Comparison of ENCODE assay signal across 17 cellular contexts in the genomic region with DNA sequence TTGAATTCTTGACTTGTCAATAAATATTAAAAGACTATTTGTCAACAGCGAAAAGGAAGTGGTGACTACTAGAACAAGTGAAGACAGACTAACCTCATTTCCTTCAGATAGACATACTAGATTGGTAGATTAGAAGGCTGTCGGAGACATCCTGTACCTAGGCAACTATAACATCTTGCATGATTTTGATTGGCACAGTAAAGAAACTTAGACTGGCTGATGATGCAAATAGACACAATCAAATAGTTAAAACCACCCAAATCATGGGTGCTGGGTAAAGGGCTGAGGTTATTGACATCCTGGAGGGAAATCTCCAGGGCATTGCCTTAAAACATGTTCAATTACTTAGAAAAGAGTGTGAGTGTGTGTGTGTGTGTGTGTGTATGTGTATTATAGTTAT.
DNase-seq lines count a peak whose midpoint lies in the region; ATAC-seq and TF ChIP-seq lines count a peak whose summit lies in the region.
"Had no signal": no experiment of that assay in that cellular context is flagged by ENCODE, and none has a peak within 500 bp of the region (broad histone marks: within the 10 kb centered on the region; RNA-seq: fewer than 3 reads in every experiment).

No MANE protein-coding gene starts in this region.

- peaks cover 16% of the 10 kb centered on the region for H3K36me3 Mint-ChIP-seq in activated naive CD4-positive, alpha-beta T cell treated with anti-CD3 and anti-CD28 coated beads, Interleukin-2, amount 10 ng/mL, durations not matched to agents 7 days and 5 days
- H3K36me3 Mint-ChIP-seq in T-cell: peaks cover 22% of the 10 kb centered on the region
- H3K36me3 Mint-ChIP-seq in effector memory CD8-positive, alpha-beta T cell (ENCODE audit: insufficient read depth): peaks cover 24% of the 10 kb centered on the region

- no peaks in the 10 kb centered on the region for H3K9me3 ChIP-seq in upper lobe of right lung
- no peaks in the 10 kb centered on the region for H3K9me3 ChIP-seq in gastroesophageal sphincter
- H3K9me3 ChIP-seq: esophagus squamous epithelium, ovary had no signal

- H3K27me3 Mint-ChIP-seq in activated naive CD4-positive, alpha-beta T cell treated with anti-CD3 and anti-CD28 coated beads, Interleukin-2, amount 10 ng/mL, durations not matched to agents 7 days and 5 days: no peaks in the 10 kb centered on the region
- H3K27me3 Mint-ChIP-seq in T-cell: no peaks in the 10 kb centered on the region
- no peaks in the 10 kb centered on the region for H3K27me3 Mint-ChIP-seq in effector memory CD8-positive, alpha-beta T cell

- POLR2A ChIA-PET in T-cell (lab: Charles Lee): interaction anchor here in 1 of 2 donors (0.5 to 1.0 kb wide), 6 partner anchors 20 to 134 kb away, joined by 3 to 9 read pairs (median 4); a partner anchor contains a TSS

- H3K27ac Mint-ChIP-seq in activated naive CD4-positive, alpha-beta T cell treated with anti-CD3 and anti-CD28 coated beads, Interleukin-2, amount 10 ng/mL, durations not matched to agents 7 days and 5 days: peak overlapping the region; percentile 79
- peak overlapping the region; percentile 85 to 89 for H3K27ac Mint-ChIP-seq in T-cell
- H3K27ac Mint-ChIP-seq in effector memory CD8-positive, alpha-beta T cell: peak overlapping the region; percentile 93 to 94

- intact Hi-C loops in upper lobe of right lung (cut with DNase I): no loop called here
- intact Hi-C loops in lower leg skin (cut with DNase I; ENCODE audit: low total_unique reads): no loop called here

- H3K27me3 ChIP-seq in upper lobe of right lung (no peaks in the 10 kb centered on the region), gastroesophageal sphincter (no peaks in the 10 kb centered on the region)
- H3K27me3 ChIP-seq: esophagus squamous epithelium, ovary had no signal

- no peak overlapping the region for H3K27ac ChIP-seq in upper lobe of right lung
- no peak overlapping the region for H3K27ac ChIP-seq in gastroesophageal sphincter
- H3K27ac ChIP-seq: ovary had no signal

- H3K4me1 Mint-ChIP-seq in activated naive CD4-positive, alpha-beta T cell treated with anti-CD3 and anti-CD28 coated beads, Interleukin-2, amount 10 ng/mL, durations not matched to agents 7 days and 5 days: peaks cover 45% of the 10 kb centered on the region
- H3K4me1 Mint-ChIP-seq in T-cell: peaks cover 23 to 52% (median 51%) of the 10 kb centered on the region in 3 donors
- H3K4me1 Mint-ChIP-seq in effector memory CD8-positive, alpha-beta T cell (ENCODE audit: low read depth in 2 of 2): peaks cover 40 to 43% of the 10 kb centered on the region in 2 donors

- CTCF ChIA-PET in activated naive CD4-positive, alpha-beta T cell treated with anti-CD3 and anti-CD28 coated beads, Interleukin-2, amount 10 ng/mL, durations not matched to agents 7 days and 5 days (lab: Charles Lee): no interaction called here
- CTCF ChIA-PET in T-cell (lab: Charles Lee): interaction anchor here in 1 of 2 donors (1.0 kb wide), 1 partner anchor 32 kb away, joined by 3 read pairs; no protein-coding TSS in a partner anchor

- TF ChIP-seq POLR2A in gastroesophageal sphincter (IDR thresholded peaks at IDR 0.05): no peak
- TF ChIP-seq POLR2A in lower leg skin (IDR thresholded peaks at IDR 0.05): no peak

- H3K4me1 ChIP-seq in upper lobe of right lung: peaks cover 6% of the 10 kb centered on the region
- peaks cover 26 to 38% (median 35%) of the 10 kb centered on the region in 3 donors for H3K4me1 ChIP-seq in gastroesophageal sphincter

- H3K4me3 ChIP-seq in upper lobe of right lung (no peak overlapping the region), gastroesophageal sphincter (no peak overlapping the region), lower leg skin (ENCODE audit: low read depth, poor library complexity, severe bottlenecking) (no peak overlapping the region)
- H3K4me3 ChIP-seq: esophagus squamous epithelium, ovary had no signal

- no peaks in the 10 kb centered on the region for H3K36me3 ChIP-seq in upper lobe of right lung
- peaks cover 0 to 6% of the 10 kb centered on the region in 2 donors for H3K36me3 ChIP-seq in gastroesophageal sphincter
- H3K36me3 ChIP-seq: esophagus squamous epithelium, ovary had no signal

- no peak for TF ChIP-seq EP300 in gastroesophageal sphincter (IDR thresholded peaks at IDR 0.05)

- ATAC-seq in T-cell (replicated peaks in 1 of 4): peak; percentile 80 to 90 (median 88)
- peak; percentile 87 for ATAC-seq in effector memory CD8-positive, alpha-beta T cell (replicated peaks)
- ATAC-seq in upper lobe of right lung: peak; percentile 48
- ATAC-seq in gastroesophageal sphincter: no peak

- H3K4me3 Mint-ChIP-seq in activated naive CD4-positive, alpha-beta T cell treated with anti-CD3 and anti-CD28 coated beads, Interleukin-2, amount 10 ng/mL, durations not matched to agents 7 days and 5 days: no peak overlapping the region
- H3K4me3 Mint-ChIP-seq in T-cell: peak overlapping the region in 1 of 3 donors; percentile 26
- H3K4me3 Mint-ChIP-seq in effector memory CD8-positive, alpha-beta T cell: peak overlapping the region; percentile 44

- H3K9me3 Mint-ChIP-seq in activated naive CD4-positive, alpha-beta T cell treated with anti-CD3 and anti-CD28 coated beads, Interleukin-2, amount 10 ng/mL, durations not matched to agents 7 days and 5 days: no peaks in the 10 kb centered on the region
- no peaks in the 10 kb centered on the region for H3K9me3 Mint-ChIP-seq in T-cell
- no peaks in the 10 kb centered on the region for H3K9me3 Mint-ChIP-seq in effector memory CD8-positive, alpha-beta T cell

- no peak for TF ChIP-seq CTCF in upper lobe of right lung (IDR thresholded peaks at IDR 0.05)
- TF ChIP-seq CTCF in gastroesophageal sphincter (IDR thresholded peaks at IDR 0.05): no peak
- TF ChIP-seq CTCF in lower leg skin (IDR thresholded peaks at IDR 0.05): no peak

- WGBS in gastroesophageal sphincter (ENCODE audit: low coverage in 1 of 2), 2 donors: 82 to 90% methylated on average over 2 of the region's 2 CpGs
- 79 to 88% methylated on average over 2 of the region's 2 CpGs for WGBS in lower leg skin, 2 donors

- DNase-seq in activated naive CD4-positive, alpha-beta T cell treated with anti-CD3 and anti-CD28 coated beads, Interleukin-2, amount 10 ng/mL, durations not matched to agents 7 days and 5 days: peak; percentile 24
- no peak for DNase-seq in activated naive CD4-positive, alpha-beta T cell treated with anti-CD3 and anti-CD28 coated beads, Interleukin-2, amount 50 U/mL, for 16 hours
- DNase-seq in T-cell: peak in 24 of 34 experiments; percentile 6 to 57 (median 24)
- DNase-seq in effector memory CD8-positive, alpha-beta T cell: peak; percentile 52 to 59 (median 57)
- no peak for DNase-seq in upper lobe of right lung
- DNase-seq in lower leg skin (ENCODE audit: low spot score in 2 of 2): no peak
- DNase-seq: activated T-cell treated with anti-CD3 and anti-CD28 coated beads, Interleukin-2, amount 50 U/mL, for 48 hours; AML-193; DMS 273 treated with DMSO at 0.1 percent for 48 hours; esophagus squamous epithelium; KG1; NCI-H1092 treated with DMSO at 0.1 percent for 48 hours; NCI-H69; ovary; Right ventricle myocardium superior; stimulated activated CD4-positive, alpha-beta T cell treated with anti-CD3 and anti-CD28 coated beads, Interleukin-2, amount 100 ng/mL, for 48 hours had no signal

Comparison
In these comparisons a context has a peak if more than half of its experiments do, and no peak if none do; other contexts are left out.
1. DNase-seq: peak in activated naive CD4-positive, alpha-beta T cell treated with anti-CD3 and anti-CD28 coated beads, Interleukin-2, amount 10 ng/mL, durations not matched to agents 7 days and 5 days (single experiment), T-cell (24 of 34) and effector memory CD8-positive, alpha-beta T cell (3 of 3); none in activated naive CD4-positive, alpha-beta T cell treated with anti-CD3 and anti-CD28 coated beads, Interleukin-2, amount 50 U/mL, for 16 hours (single experiment), upper lobe of right lung (single experiment) and lower leg skin (0 of 2).
2. Peak in every context shown above with its lines, with median percentiles within 50 percentile points of each other: H3K27ac Mint-ChIP-seq.